Comparison of ENCODE assay signal across 1 cellular context in the genomic region with DNA sequence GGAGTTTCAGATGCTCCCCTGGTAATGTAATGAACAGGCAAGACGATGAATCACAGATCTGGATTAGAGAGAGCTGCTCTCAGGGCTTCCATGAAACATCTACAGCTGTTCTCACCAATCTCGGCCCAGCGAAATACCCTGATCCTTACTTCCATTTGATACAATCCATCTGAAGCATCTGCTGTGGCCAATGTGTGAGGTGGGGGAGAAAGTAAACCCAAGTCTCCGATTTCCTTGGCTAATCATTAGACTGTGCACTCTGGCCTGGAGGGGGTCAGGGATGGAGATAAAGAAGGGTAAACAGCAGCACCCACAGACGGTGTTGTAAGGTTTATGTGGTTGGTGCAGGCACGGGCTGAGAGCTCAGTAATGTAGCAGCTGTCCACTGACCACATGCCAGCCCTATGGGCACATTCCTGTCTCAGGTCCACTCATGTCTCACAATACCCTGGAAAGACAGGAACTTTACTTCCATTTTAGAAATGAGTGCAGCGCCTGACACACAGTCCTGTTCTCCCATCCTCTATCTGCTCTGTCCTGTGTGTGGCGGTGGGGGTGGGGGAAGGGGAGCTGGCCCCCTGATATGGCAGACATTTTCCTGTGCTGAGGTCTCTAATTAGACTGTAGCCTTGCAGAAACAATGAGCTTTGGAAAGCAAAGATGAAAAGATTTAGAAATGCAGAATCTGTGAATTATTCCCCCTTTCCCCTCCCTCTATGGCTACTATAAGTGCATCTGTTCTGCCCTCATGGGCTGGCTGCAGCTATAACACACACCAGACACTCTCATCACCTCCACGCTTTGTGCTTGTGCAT.
TF ChIP-seq lines count a peak whose summit lies in the region.

No MANE protein-coding gene starts in this region.

TF ChIP-seq in HepG2, 621 proteins besides CTCF, POLR2A, EP300 and RAD21 (continued from another document and continues in another):
- TF ChIP-seq ZKSCAN8 (CRISPR knock-in tag; IDR thresholded peaks at IDR 0.05; ENCODE audit: borderline replicate concordance) (peak; percentile 79; the same call in 1 of the 2 replicates), SIX1 (CRISPR knock-in tag; IDR thresholded peaks at IDR 0.05; ENCODE audit: borderline replicate concordance) (peak; percentile 85), HMGXB4 (CRISPR knock-in tag; IDR thresholded peaks at IDR 0.05; ENCODE audit: borderline replicate concordance in 1 of 2, low read depth in 1 of 2) (peak in 1 of 2 experiments; percentile 55; a peak in 1 of 4 replicates), MLX (CRISPR knock-in tag; IDR thresholded peaks at IDR 0.05) (0 out of 2 replicates have a peak, but pooled peaks have one; percentile 58), KLF16 (CRISPR knock-in tag; IDR thresholded peaks at IDR 0.05) (peak in 1 of 2 experiments; percentile 68; a peak in 1 of 4 replicates), ZNF136 (CRISPR knock-in tag; IDR thresholded peaks at IDR 0.05; ENCODE audit: low read depth) (0 out of 2 replicates have a peak, but pooled peaks have one; percentile 75), ZNF496 (CRISPR knock-in tag; IDR thresholded peaks at IDR 0.05; ENCODE audit: insufficient replicate concordance) (no peak), ZNF652 (CRISPR knock-in tag; IDR thresholded peaks at IDR 0.05; ENCODE audit: borderline replicate concordance, low read depth) (peak; percentile 34; the same call in 1 of the 2 replicates), RFXANK (CRISPR knock-in tag; IDR thresholded peaks at IDR 0.05) (peak; percentile 35; the same call in 1 of the 2 replicates), ZNF230 (CRISPR knock-in tag; IDR thresholded peaks at IDR 0.05) (0 out of 2 replicates have a peak, but pooled peaks have one; percentile 44), PHF21A (CRISPR knock-in tag; IDR thresholded peaks at IDR 0.05) (peak; percentile 89), MEF2D (CRISPR knock-in tag; IDR thresholded peaks at IDR 0.05) (peak; percentile 69), PRPF4 (IDR thresholded peaks at IDR 0.05; ENCODE audit: low read depth, low read length, poor library complexity, severe bottlenecking) (no peak), MTA1 (CRISPR knock-in tag; IDR thresholded peaks at IDR 0.05; ENCODE audit: borderline replicate concordance) (peak; percentile 76; the same call in 1 of the 2 replicates), CHCHD3 (CRISPR knock-in tag; IDR thresholded peaks at IDR 0.05) (no peak), JUN (CRISPR knock-in tag; IDR thresholded peaks at IDR 0.05) (0 out of 2 replicates have a peak, but pooled peaks have one; percentile 33), ZNF33B (CRISPR knock-in tag; IDR thresholded peaks at IDR 0.05) (0 out of 2 replicates have a peak, but pooled peaks have one; percentile 16), BHLHE40 (IDR thresholded peaks at IDR 0.05; ENCODE audit: low read length) (peak; percentile 78), HNF1A (IDR thresholded peaks at IDR 0.05; ENCODE audit: low read depth) (peak; percentile 98), HNF1A (CRISPR knock-in tag; IDR thresholded peaks at IDR 0.05; ENCODE audit: borderline replicate concordance) (peak; percentile 99), FOXC1 (CRISPR knock-in tag; IDR thresholded peaks at IDR 0.05; ENCODE audit: borderline replicate concordance) (0 out of 2 replicates have a peak, but pooled peaks have one; percentile 35), PTBP1 (IDR thresholded peaks at IDR 0.05; ENCODE audit: low read depth, low read length, poor library complexity, severe bottlenecking) (no peak), DDIT3 (CRISPR knock-in tag; IDR thresholded peaks at IDR 0.05) (no peak), SAFB2 (CRISPR knock-in tag; IDR thresholded peaks at IDR 0.05; ENCODE audit: borderline replicate concordance, low read depth) (peak; percentile 82), RCOR2 (CRISPR knock-in tag; IDR thresholded peaks at IDR 0.05) (peak; percentile 94), SSRP1 (CRISPR knock-in tag; IDR thresholded peaks at IDR 0.05) (peak; percentile 51; the same call in 1 of the 2 replicates), ARNTL (CRISPR knock-in tag; IDR thresholded peaks at IDR 0.05) (peak; percentile 44; the same call in 1 of the 2 replicates), THRA (CRISPR knock-in tag; IDR thresholded peaks at IDR 0.05; ENCODE audit: borderline replicate concordance) (peak; percentile 80; the same call in 1 of the 2 replicates), HMGXB3 (CRISPR knock-in tag; IDR thresholded peaks at IDR 0.05; ENCODE audit: borderline replicate concordance) (peak; percentile 78; the same call in 1 of the 2 replicates), HIC2 (CRISPR knock-in tag; IDR thresholded peaks at IDR 0.05; ENCODE audit: low read depth) (peak; percentile 96), FOXO1 (CRISPR knock-in tag; IDR thresholded peaks at IDR 0.05) (peak; percentile 93)
- TF ChIP-seq, protein P1, sequence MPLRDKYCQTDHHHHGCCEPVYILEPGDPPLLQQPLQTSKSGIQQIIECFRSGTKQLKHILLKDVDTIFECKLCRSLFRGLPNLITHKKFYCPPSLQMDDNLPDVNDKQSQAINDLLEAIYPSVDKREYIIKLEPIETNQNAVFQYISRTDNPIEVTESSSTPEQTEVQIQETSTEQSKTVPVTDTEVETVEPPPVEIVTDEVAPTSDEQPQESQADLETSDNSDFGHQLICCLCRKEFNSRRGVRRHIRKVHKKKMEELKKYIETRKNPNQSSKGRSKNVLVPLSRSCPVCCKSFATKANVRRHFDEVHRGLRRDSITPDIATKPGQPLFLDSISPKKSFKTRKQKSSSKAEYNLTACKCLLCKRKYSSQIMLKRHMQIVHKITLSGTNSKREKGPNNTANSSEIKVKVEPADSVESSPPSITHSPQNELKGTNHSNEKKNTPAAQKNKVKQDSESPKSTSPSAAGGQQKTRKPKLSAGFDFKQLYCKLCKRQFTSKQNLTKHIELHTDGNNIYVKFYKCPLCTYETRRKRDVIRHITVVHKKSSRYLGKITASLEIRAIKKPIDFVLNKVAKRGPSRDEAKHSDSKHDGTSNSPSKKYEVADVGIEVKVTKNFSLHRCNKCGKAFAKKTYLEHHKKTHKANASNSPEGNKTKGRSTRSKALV (CRISPR knock-in tag; IDR thresholded peaks at IDR 0.05) = 0 out of 2 replicates have a peak, but pooled peaks have one; percentile 23
- TF ChIP-seq, protein P2, sequence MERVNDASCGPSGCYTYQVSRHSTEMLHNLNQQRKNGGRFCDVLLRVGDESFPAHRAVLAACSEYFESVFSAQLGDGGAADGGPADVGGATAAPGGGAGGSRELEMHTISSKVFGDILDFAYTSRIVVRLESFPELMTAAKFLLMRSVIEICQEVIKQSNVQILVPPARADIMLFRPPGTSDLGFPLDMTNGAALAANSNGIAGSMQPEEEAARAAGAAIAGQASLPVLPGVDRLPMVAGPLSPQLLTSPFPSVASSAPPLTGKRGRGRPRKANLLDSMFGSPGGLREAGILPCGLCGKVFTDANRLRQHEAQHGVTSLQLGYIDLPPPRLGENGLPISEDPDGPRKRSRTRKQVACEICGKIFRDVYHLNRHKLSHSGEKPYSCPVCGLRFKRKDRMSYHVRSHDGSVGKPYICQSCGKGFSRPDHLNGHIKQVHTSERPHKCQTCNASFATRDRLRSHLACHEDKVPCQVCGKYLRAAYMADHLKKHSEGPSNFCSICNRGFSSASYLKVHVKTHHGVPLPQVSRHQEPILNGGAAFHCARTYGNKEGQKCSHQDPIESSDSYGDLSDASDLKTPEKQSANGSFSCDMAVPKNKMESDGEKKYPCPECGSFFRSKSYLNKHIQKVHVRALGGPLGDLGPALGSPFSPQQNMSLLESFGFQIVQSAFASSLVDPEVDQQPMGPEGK (CRISPR knock-in tag; IDR thresholded peaks at IDR 0.05) = peak; percentile 96
